In genomic region chr1:238221738-238222137, GRCh38 we compare ENCODE assay signal across 28 cellular contexts.
"Had no signal": no experiment of that assay in that cellular context is flagged by ENCODE, and none has a peak within 500 bp of the region (broad histone marks: within the 10 kb centered on the region; RNA-seq: fewer than 3 reads in every experiment).

No MANE protein-coding gene starts in this region.

- H3K9me3 ChIP-seq: ascending aorta had no signal

- H3K27me3 ChIP-seq: ascending aorta, cardiac muscle cell had no signal

- DNase-seq: activated B cell treated with CpG ODN at 0.5 μM for 24 hours; activated CD4-positive, alpha-beta memory T cell treated with anti-CD3 and anti-CD28 coated beads for 36 hours; activated CD4-positive, alpha-beta T cell treated with anti-CD3 and anti-CD28 coated beads for 4 hours; activated CD4-positive, alpha-beta T cell treated with anti-CD3 and anti-CD28 coated beads, Interleukin-2, amount 10 ng/mL, durations not matched to agents 24 days and 14 days; activated CD4-positive, CD25-positive, alpha-beta regulatory T cell treated with anti-CD3 and anti-CD28 coated beads, Interleukin-2, amount 50 U/mL, for 72 hours; activated CD8-positive, alpha-beta memory T cell treated with anti-CD3 and anti-CD28 coated beads, Interleukin-2, amount 50 U/mL, for 4 hours; activated CD8-positive, alpha-beta T cell treated with anti-CD3 and anti-CD28 coated beads for 36 hours; activated effector memory CD4-positive, alpha-beta T cell treated with anti-CD3 and anti-CD28 coated beads, Interleukin-2, amount 50 U/mL, for 16 hours; activated naive CD4-positive, alpha-beta T cell treated with anti-CD3 and anti-CD28 coated beads, Interleukin-2, amount 10 ng/mL, durations not matched to agents 7 days and 5 days; activated naive CD4-positive, alpha-beta T cell treated with Interleukin-2 at 50 U/mL for 16 hours; activated naive CD8-positive, alpha-beta T cell treated with anti-CD3 and anti-CD28 coated beads, Interleukin-2, amount 10 ng/mL, durations not matched to agents 7 days and 5 days; activated naive CD8-positive, alpha-beta T cell treated with anti-CD3 and anti-CD28 coated beads, Interleukin-2, amount 50 U/mL, for 24 hours; activated T-cell treated with anti-CD3 and anti-CD28 coated beads for 4 hours; activated T-cell treated with anti-CD3 and anti-CD28 coated beads, Interleukin-2, amount 50 U/mL, for 1 hour; activated T-cell treated with anti-CD3 and anti-CD28 coated beads, Interleukin-2, amount 50 U/mL, for 4 hours; activated T-cell treated with anti-CD3 and anti-CD28 coated beads, Interleukin-2, amount 50 U/mL, for 72 hours; amygdala; anterior cingulate cortex; caudate nucleus; cerebellar nuclear complex; T-helper 1 cell; T-helper 2 cell; T-helper 9 cell had no signal

- H3K4me1 ChIP-seq: ascending aorta had no signal

- H3K27ac ChIP-seq: ascending aorta, cardiac muscle cell, VCaP had no signal

- FAIRE-seq: bronchial epithelial cell had no signal

- ATAC-seq: activated CD8-positive, alpha-beta T cell treated with anti-CD3 and anti-CD28 coated beads for 36 hours; activated naive CD8-positive, alpha-beta T cell treated with anti-CD3 and anti-CD28 coated beads, Interleukin-2, amount 50 U/mL, for 24 hours; activated T-cell treated with anti-CD3 and anti-CD28 coated beads, Interleukin-2, amount 50 U/mL, for 4 hours; activated T-cell treated with anti-CD3 and anti-CD28 coated beads, Interleukin-2, amount 50 U/mL, for 72 hours; activated T-helper 17 cell treated with anti-CD3 and anti-CD28 coated beads, Interleukin-2, amount 50 U/mL, for 72 hours had no signal

- H3K36me3 ChIP-seq: ascending aorta, cardiac muscle cell had no signal

- H3K4me3 ChIP-seq: ascending aorta, cardiac muscle cell had no signal
